Comparison of ENCODE assay signal across 8 cellular contexts in genomic region chr6:110873981-110874879, GRCh38. TPM values are rescaled to one million over a fixed set of nuclear protein-coding genes. Genes with fewer than 3 reads are reported as not detected.
DNase-seq lines count a peak whose midpoint lies in the region; ATAC-seq and TF ChIP-seq lines count a peak whose summit lies in the region.

Gene AMD1 (plus strand): TSS chr6:110874785. CDS start chr6:110875106, 321 bp downstream.

- H3F3A ChIP-seq in PC-9 (ENCODE audit: insufficient read depth, low read depth): peaks cover 7% of the 10 kb centered on the region

- POLR2A ChIA-PET in PC-9 (lab: Charles Lee; ENCODE audit: unreplicated experiment): interaction anchor here (0.5 to 2.2 kb wide), 23 partner anchors 11 to 1114 kb away, joined by 3 to 60 read pairs (median 5); partner anchors contain the start of gene CDK19

- H3K27ac ChIP-seq in PC-9 (peak within 1 kb of the TSS; percentile 73), mucosa of rectum (ENCODE audit: low read depth in 2 of 2, low read length in 2 of 2) (peak within 1 kb of the TSS; percentile 92 to 94)

- peak within 1 kb of the TSS; percentile 87 for H3K4me3 ChIP-seq in Jurkat, Clone E6-1 (ENCODE audit: low read length)
- peak within 1 kb of the TSS; percentile 90 for H3K4me3 ChIP-seq in PC-9
- peak within 1 kb of the TSS; percentile 91 for H3K4me3 ChIP-seq in epithelial cell of proximal tubule (ENCODE audit: low read depth, low read length)
- peak within 1 kb of the TSS; percentile 73 to 95 for H3K4me3 ChIP-seq in mucosa of rectum (ENCODE audit: low read length in 2 of 2)

- H3K9me2 ChIP-seq in PC-9 (ENCODE audit: insufficient read depth): no peaks in the 10 kb centered on the region

- peak within 1 kb of the TSS; percentile 85 to 96 for H3K9ac ChIP-seq in mucosa of rectum (ENCODE audit: low read depth in 1 of 2, low read length in 2 of 2)

- CTCF ChIA-PET in PC-9 (lab: Charles Lee): interaction anchor here (0.6 to 1.3 kb wide), 5 partner anchors 8 to 390 kb away, joined by 3 to 4 read pairs (median 3); no protein-coding TSS in a partner anchor

- no TSS peak for BruUV-seq in PC-9 (replicated peaks; lab: Mats Ljungman, UMichigan)

- DNase-seq in DMS153 (lab: John Stamatoyannopoulos, UW) (peak; percentile 96), PC-9 (peak; percentile 93 to 95), epithelial cell of proximal tubule (ENCODE audit: low read depth) (peak; percentile 72)
- peak; percentile 96 for DNase-seq in Jurkat, Clone E6-1 (ENCODE audit: low read depth, low spot score)
- DNase-seq in activated T-cell treated with anti-CD3 and anti-CD28 coated beads, Interleukin-2, amount 50 U/mL, for 1 hour: peak; percentile 91
- DNase-seq in stimulated activated CD8-positive, alpha-beta memory T cell treated with anti-CD3 and anti-CD28 coated beads, Interleukin-4, amount 100 ng/mL, for 48 hours: peak; percentile 95

- intact Hi-C loops in PC-9 (cut with micrococcal nuclease; ENCODE audit: unreplicated experiment): loop anchor here (1.0 to 2.0 kb wide), 3 partner anchors 59 to 345 kb away; partner anchors contain the start of gene CDK19

- ATAC-seq in GM21619 (IDR thresholded peaks at IDR 0.05; ENCODE audit: unreplicated experiment): peak; percentile 66

- H3K9me3 ChIP-seq in PC-9 (ENCODE audit: insufficient read depth, low read depth) (no peaks in the 10 kb centered on the region), mucosa of rectum (ENCODE audit: control insufficient read depth in 2 of 2, low read length in 2 of 2) (no peaks in the 10 kb centered on the region)

- H3K4me1 ChIP-seq in PC-9 (replicated peaks; ENCODE audit: insufficient read depth): peaks cover 36% of the 10 kb centered on the region
- peaks cover 23 to 25% of the 10 kb centered on the region in 2 donors for H3K4me1 ChIP-seq in mucosa of rectum (ENCODE audit: control insufficient read depth in 2 of 2, insufficient read depth in 2 of 2, low read length in 2 of 2)

- H3K36me3 ChIP-seq in PC-9 (ENCODE audit: low read depth) (0 out of 2 replicates have a peak, but pooled peaks cover 3% of the 10 kb centered on the region), mucosa of rectum (ENCODE audit: control insufficient read depth in 2 of 2, insufficient read depth in 2 of 2, low read length in 2 of 2) (no peaks in the 10 kb centered on the region)

- peak within 1 kb of the TSS; percentile 79 for H3K4me2 ChIP-seq in PC-9

- H3K79me2 ChIP-seq in PC-9 (ENCODE audit: low read depth): peaks cover 54% of the 10 kb centered on the region

- H4K20me1 ChIP-seq in PC-9 (ENCODE audit: insufficient read depth): peaks cover 34% of the 10 kb centered on the region

- no peak for TF ChIP-seq CTCF in PC-9 (conservative IDR thresholded peaks at IDR 0.05)
- no peak for TF ChIP-seq CTCF in epithelial cell of proximal tubule (conservative IDR thresholded peaks at IDR 0.05; ENCODE audit: low read depth, low read length)

- H3K27me3 ChIP-seq in PC-9 (ENCODE audit: insufficient read depth, low read depth): no peaks in the 10 kb centered on the region
- H3K27me3 ChIP-seq in mucosa of rectum (ENCODE audit: control insufficient read depth in 2 of 2, insufficient read depth in 2 of 2, low read length in 2 of 2): no peaks in the 10 kb centered on the region

- H2AFZ ChIP-seq in PC-9: peak within 1 kb of the TSS; percentile 97

RNA-seq across cellular contexts. Expression of gene AMD1, which starts in this region (rescaled TPM):
- polyA plus RNA-seq in Jurkat, Clone E6-1 (2012; ENCODE audit: insufficient read depth, insufficient read length): 95.7 TPM
- total RNA-seq in PC-9 (2021) (40.1 and 46.4 TPM in 2 replicates), epithelial cell of proximal tubule (50.4 and 112 TPM in 2 replicates)

Comparison
In these comparisons a context has a peak if more than half of its experiments do, and no peak if none do; other contexts are left out.
1. Peak in every context shown above with its lines: DNase-seq, ATAC-seq, H3K4me3 ChIP-seq and H3K27ac ChIP-seq.